8 cellular contexts compared by ENCODE assay signal in the genomic region with DNA sequence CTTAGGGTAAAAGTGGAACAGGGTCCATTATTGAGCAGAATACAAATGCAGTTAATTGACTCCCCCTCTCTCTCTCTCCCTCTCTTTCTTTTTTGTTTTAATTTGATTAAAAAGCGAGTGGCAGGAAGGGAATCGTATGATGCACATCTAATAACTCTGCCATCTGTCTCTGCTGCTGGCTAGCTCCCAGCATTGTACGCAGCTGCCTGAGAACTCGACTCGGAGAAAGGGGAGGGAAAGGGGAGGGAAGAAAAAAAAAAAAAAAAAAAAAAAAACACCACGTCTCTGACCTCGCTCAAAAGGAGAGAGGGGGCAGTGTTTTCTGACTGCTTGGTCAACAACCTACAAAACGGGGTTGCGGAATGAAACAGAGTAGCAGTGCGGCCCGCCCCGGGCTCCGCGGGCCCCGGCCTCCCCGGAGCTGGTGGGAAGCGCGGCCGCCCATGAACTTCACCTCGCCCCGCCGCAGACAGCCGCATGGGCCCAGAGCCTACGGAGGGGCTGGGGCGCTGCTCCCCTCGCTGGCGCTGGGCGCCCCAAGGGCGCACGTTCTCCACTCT.
DNase-seq lines count a peak whose midpoint lies in the region; ATAC-seq and TF ChIP-seq lines count a peak whose summit lies in the region.

No MANE protein-coding gene starts in this region.

- H3K4me3 Mint-ChIP-seq in Caco-2 (ENCODE audit: unreplicated experiment), result peak overlapping the region; percentile 89

- no peaks in the 10 kb centered on the region for H3K36me3 ChIP-seq in Caco-2 (ENCODE audit: control insufficient read depth, insufficient read depth, low read length)
- H3K36me3 ChIP-seq in body of pancreas (replicated peaks in 1 of 2; ENCODE audit: insufficient read depth in 1 of 2, low read depth in 2 of 2), result no peaks in the 10 kb centered on the region

- no peaks in the 10 kb centered on the region for H3K9me3 Mint-ChIP-seq in Caco-2 (ENCODE audit: unreplicated experiment)

- H3K9me3 ChIP-seq in Caco-2 (no peaks in the 10 kb centered on the region), body of pancreas (no peaks in the 10 kb centered on the region)

- 5 to 8% methylated on average over 26 to 30 of the region's 30 CpGs for WGBS in body of pancreas, 2 donors

- POLR2A ChIA-PET in Caco-2 (lab: Charles Lee), result interaction anchor here (0.6 kb wide), 1 partner anchor 1367 kb away, joined by 8 read pairs; no protein-coding TSS in a partner anchor

- H3K36me3 Mint-ChIP-seq in Caco-2 (ENCODE audit: insufficient read depth, unreplicated experiment), result peaks cover 30% of the 10 kb centered on the region

- ATAC-seq in GM19324 (IDR thresholded peaks at IDR 0.05; ENCODE audit: low FRiP score, unreplicated experiment) (peak; percentile 68), HG03378 (IDR thresholded peaks at IDR 0.05; ENCODE audit: unreplicated experiment) (peak; percentile 57), body of pancreas (peak; percentile 79)

- H3K27me3 Mint-ChIP-seq in Caco-2 (ENCODE audit: insufficient read depth, unreplicated experiment), result no peaks in the 10 kb centered on the region

- H3K4me1 Mint-ChIP-seq in Caco-2 (ENCODE audit: low read depth, unreplicated experiment), result peaks cover 8% of the 10 kb centered on the region

- H3K4me3 ChIP-seq in Caco-2 (ENCODE audit: low read depth, low read length) (peak overlapping the region; percentile 39), body of pancreas (peak overlapping the region in 1 of 2 donors; percentile 22)

- H3K27me3 ChIP-seq in Caco-2 (replicated peaks; ENCODE audit: control insufficient read depth, insufficient read depth, low read length) (no peaks in the 10 kb centered on the region), body of pancreas (no peaks in the 10 kb centered on the region)

- TF ChIP-seq POLR2A in body of pancreas (IDR thresholded peaks at IDR 0.05), result peak in 2 of 3 donors; percentile 20 to 50

- BruUV-seq in Caco-2 (replicated peaks; lab: Mats Ljungman, UMichigan), result no TSS peak

- DNase-seq in Caco-2 (peak; percentile 61 to 65), NCI-H524 treated with DMSO at 0.1 percent for 48 hours (lab: John Stamatoyannopoulos, UW) (peak; percentile 87), body of pancreas (peak; percentile 60 to 81 (median 72)), hypothalamus (lab: John Stamatoyannopoulos, UW) (peak in 46 of 51 donors; percentile 30 to 90 (median 72)), pulmonary artery endothelial cell (ENCODE audit: low read depth, low spot score) (peak; percentile 90), 8988T (no peak)

- H3K27ac Mint-ChIP-seq in Caco-2 (ENCODE audit: unreplicated experiment), result peak overlapping the region; percentile 70

- CTCF ChIA-PET in Caco-2 (lab: Charles Lee), result interaction anchor here (0.7 to 0.9 kb wide), 2 partner anchors 86 to 133 kb away, joined by 4 to 6 read pairs; no protein-coding TSS in a partner anchor

- intact Hi-C loops in Caco-2 (cut with micrococcal nuclease; ENCODE audit: unreplicated experiment) (loop anchor here (5.0 kb wide), 3 partner anchors 45 to 85 kb away; no protein-coding TSS in a partner anchor), body of pancreas (cut with DNase I) (no loop called here)

- H3K27ac ChIP-seq in body of pancreas, result peak overlapping the region in 3 of 4 donors; percentile 0 to 75 (median 69)

- TF ChIP-seq CTCF in Caco-2 (IDR thresholded peaks at IDR 0.05; ENCODE audit: insufficient read depth in 1 of 2, low read depth in 1 of 2, low read length in 1 of 2, severe bottlenecking in 1 of 2, unreplicated experiment in 1 of 2), result no peak
- no peak for TF ChIP-seq CTCF in body of pancreas (IDR thresholded peaks at IDR 0.05)

- H3K4me1 ChIP-seq in Caco-2, result peaks cover 6% of the 10 kb centered on the region
- H3K4me1 ChIP-seq in body of pancreas, result peaks cover 10% of the 10 kb centered on the region
